In genomic region chr14:61537567-61538463, GRCh38 we compare ENCODE assay signal across 9 cellular contexts.
DNase-seq lines count a peak whose midpoint lies in the region; FAIRE-seq and TF ChIP-seq lines count a peak whose summit lies in the region.
"Had no signal": no experiment of that assay in that cellular context is flagged by ENCODE, and none has a peak within 500 bp of the region (broad histone marks: within the 10 kb centered on the region; RNA-seq: fewer than 3 reads in every experiment).

No MANE protein-coding gene starts in this region.

- WGBS in mesodermal cell (ENCODE audit: insufficient coverage in 2 of 2), 2 experiments, result 63 to 64% methylated on average over 6 to 7 of the region's 8 CpGs

- no peaks in the 10 kb centered on the region for H3K27me3 ChIP-seq in BLaER1
- H3K27me3 ChIP-seq in colonic mucosa, result no peaks in the 10 kb centered on the region

- TF ChIP-seq CTCF in HEK293 (tag by site-specific recombination; IDR thresholded peaks at IDR 0.05), result no peak
- TF ChIP-seq CTCF in colonic mucosa (IDR thresholded peaks at IDR 0.05), result no peak

- H3K4me2 ChIP-seq in BLaER1, result no peak overlapping the region

- peak; percentile 9 for DNase-seq in RKO (ENCODE audit: low spot score)
- peak; percentile 82 for DNase-seq in colonic mucosa
- peak; percentile 97 for DNase-seq in urothelium cell line (ENCODE audit: low spot score)
- no peak for DNase-seq in NAMALWA (ENCODE audit: low spot score)
- no peak for DNase-seq in activated gamma-delta T cell treated with Interleukin-2 at 50 U/mL for 16 hours

- FAIRE-seq in urothelium cell line (lab: Jason Lieb, UNC), result peak; percentile 96
- FAIRE-seq: colon had no signal

- peaks cover 84% of the 10 kb centered on the region for H3K36me3 ChIP-seq in BLaER1
- H3K36me3 ChIP-seq in HEK293 (ENCODE audit: control insufficient read depth in 2 of 2, insufficient read depth in 1 of 2, low read length in 2 of 2), result no peaks in the 10 kb centered on the region
- H3K36me3 ChIP-seq in colonic mucosa, result no peaks in the 10 kb centered on the region
- no peaks in the 10 kb centered on the region for H3K36me3 ChIP-seq in mesodermal cell (ENCODE audit: control insufficient read depth, insufficient read depth, low read length)

- H3K4me3 ChIP-seq in BLaER1, result no peak overlapping the region
- H3K4me3 ChIP-seq in HEK293 (ENCODE audit: low read depth, low read length), result no peak overlapping the region
- H3K4me3 ChIP-seq in colonic mucosa, result no peak overlapping the region
- H3K4me3 ChIP-seq in mesodermal cell (ENCODE audit: extremely low read depth, insufficient read depth, low read length, poor library complexity, severe bottlenecking), result no peak overlapping the region

- no peak overlapping the region for H3K9ac ChIP-seq in BLaER1
- peak overlapping the region in 1 of 2 donors; percentile 73 for H3K9ac ChIP-seq in colonic mucosa (ENCODE audit: low read depth in 2 of 2, low read length in 2 of 2)

- H3K27ac ChIP-seq in BLaER1, result 0 out of 2 replicates have a peak overlapping the region, but pooled peaks have one; percentile 7
- no peak overlapping the region; the same call in 1 of the 2 replicates for H3K27ac ChIP-seq in HEK293 (ENCODE audit: extremely low read depth, low read depth, low read length)
- H3K27ac ChIP-seq in colonic mucosa, result peak overlapping the region; percentile 60
- peak overlapping the region; percentile 1 for H3K27ac ChIP-seq in mesodermal cell (ENCODE audit: low read depth, low read length, severe bottlenecking)

- H3K9me3 ChIP-seq in BLaER1 (no peaks in the 10 kb centered on the region), HEK293 (ENCODE audit: control insufficient read depth, insufficient read depth, low read depth, low read length) (no peaks in the 10 kb centered on the region), colonic mucosa (no peaks in the 10 kb centered on the region), mesodermal cell (ENCODE audit: control insufficient read depth, low read length) (no peaks in the 10 kb centered on the region)

- no peaks in the 10 kb centered on the region for H3K4me1 ChIP-seq in BLaER1
- H3K4me1 ChIP-seq in HEK293 (ENCODE audit: control insufficient read depth, insufficient read depth, low read length), result peaks cover 8% of the 10 kb centered on the region
- H3K4me1 ChIP-seq in colonic mucosa, result peaks cover 11% of the 10 kb centered on the region
- peaks cover 16% of the 10 kb centered on the region for H3K4me1 ChIP-seq in mesodermal cell (ENCODE audit: control insufficient read depth, insufficient read depth, low read length, poor library complexity, severe bottlenecking)

- intact Hi-C loops in colonic mucosa (cut with DNase I), result no loop called here

- POLR2A ChIA-PET in HEK293 (lab: Yijun Ruan, JAX), result no interaction called here

- CTCF ChIA-PET in HEK293 (lab: Yijun Ruan, JAX), result interaction anchor here (0.6 kb wide), 4 partner anchors 13 to 511 kb away, joined by 3 to 4 read pairs (median 3); no protein-coding TSS in a partner anchor

- no peaks in the 10 kb centered on the region for H4K20me1 ChIP-seq in BLaER1

TF ChIP-seq in HEK293, 187 proteins besides CTCF, POLR2A, EP300 and RAD21 (continues in another document):
- TF ChIP-seq KLF9 (tag by site-specific recombination; IDR thresholded peaks at IDR 0.05; ENCODE audit: low read depth) (no peak), OSR2 (tag by site-specific recombination; IDR thresholded peaks at IDR 0.05) (peak; percentile 18; the same call in 1 of the 2 replicates), ZSCAN4 (tag by site-specific recombination; IDR thresholded peaks at IDR 0.05) (no peak), WT1 (tag by site-specific recombination; IDR thresholded peaks at IDR 0.05) (no peak), SCRT2 (tag by site-specific recombination; IDR thresholded peaks at IDR 0.05) (peak; percentile 86), ZNF701 (tag by site-specific recombination; IDR thresholded peaks at IDR 0.05) (0 out of 2 replicates have a peak, but pooled peaks have one; percentile 53), ZBTB17 (tag by site-specific recombination; IDR thresholded peaks at IDR 0.05) (peak; percentile 87), KLF8 (tag by site-specific recombination; IDR thresholded peaks at IDR 0.05) (no peak), ZNF792 (tag by site-specific recombination; IDR thresholded peaks at IDR 0.05) (no peak), HIC1 (tag by site-specific recombination; IDR thresholded peaks at IDR 0.05) (no peak), FEZF1 (tag by site-specific recombination; IDR thresholded peaks at IDR 0.05) (0 out of 2 replicates have a peak, but pooled peaks have one; percentile 11), ZSCAN30 (tag by site-specific recombination; IDR thresholded peaks at IDR 0.05) (no peak), ZNF157 (tag by site-specific recombination; IDR thresholded peaks at IDR 0.05) (no peak), ZNF274 (IDR thresholded peaks at IDR 0.05; ENCODE audit: low read length) (no peak), ZNF274 (tag by site-specific recombination; IDR thresholded peaks at IDR 0.05; ENCODE audit: borderline replicate concordance) (no peak)
- TF ChIP-seq, protein P1, sequence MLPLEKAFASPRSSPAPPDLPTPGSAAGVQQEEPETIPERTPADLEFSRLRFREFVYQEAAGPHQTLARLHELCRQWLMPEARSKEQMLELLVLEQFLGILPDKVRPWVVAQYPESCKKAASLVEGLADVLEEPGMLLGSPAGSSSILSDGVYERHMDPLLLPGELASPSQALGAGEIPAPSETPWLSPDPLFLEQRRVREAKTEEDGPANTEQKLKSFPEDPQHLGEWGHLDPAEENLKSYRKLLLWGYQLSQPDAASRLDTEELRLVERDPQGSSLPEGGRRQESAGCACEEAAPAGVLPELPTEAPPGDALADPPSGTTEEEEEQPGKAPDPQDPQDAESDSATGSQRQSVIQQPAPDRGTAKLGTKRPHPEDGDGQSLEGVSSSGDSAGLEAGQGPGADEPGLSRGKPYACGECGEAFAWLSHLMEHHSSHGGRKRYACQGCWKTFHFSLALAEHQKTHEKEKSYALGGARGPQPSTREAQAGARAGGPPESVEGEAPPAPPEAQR (tag by site-specific recombination; IDR thresholded peaks at IDR 0.05), result no peak
- TF ChIP-seq, protein P2, sequence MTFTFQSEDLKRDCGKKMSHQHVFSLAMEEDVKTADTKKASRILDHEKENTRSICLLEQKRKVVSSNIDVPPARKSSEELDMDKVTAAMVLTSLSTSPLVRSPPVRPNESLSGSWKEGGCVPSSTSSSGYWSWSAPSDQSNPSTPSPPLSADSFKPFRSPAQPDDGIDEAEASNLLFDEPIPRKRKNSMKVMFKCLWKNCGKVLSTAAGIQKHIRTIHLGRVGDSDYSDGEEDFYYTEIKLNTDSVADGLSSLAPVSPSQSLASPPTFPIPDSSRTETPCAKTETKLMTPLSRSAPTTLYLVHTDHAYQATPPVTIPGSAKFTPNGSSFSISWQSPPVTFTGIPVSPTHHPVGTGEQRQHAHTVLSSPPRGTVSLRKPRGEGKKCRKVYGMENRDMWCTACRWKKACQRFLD (tag by site-specific recombination; IDR thresholded peaks at IDR 0.05), result no peak

Comparison
In these comparisons a context has a peak if more than half of its experiments do, and no peak if none do; other contexts are left out.
1. DNase-seq: peak in RKO (single experiment), colonic mucosa (single experiment) and urothelium cell line (single experiment); none in NAMALWA (single experiment) and activated gamma-delta T cell treated with Interleukin-2 at 50 U/mL for 16 hours (single experiment).